Comparison of ENCODE assay signal across 1 cellular context in the genomic region with DNA sequence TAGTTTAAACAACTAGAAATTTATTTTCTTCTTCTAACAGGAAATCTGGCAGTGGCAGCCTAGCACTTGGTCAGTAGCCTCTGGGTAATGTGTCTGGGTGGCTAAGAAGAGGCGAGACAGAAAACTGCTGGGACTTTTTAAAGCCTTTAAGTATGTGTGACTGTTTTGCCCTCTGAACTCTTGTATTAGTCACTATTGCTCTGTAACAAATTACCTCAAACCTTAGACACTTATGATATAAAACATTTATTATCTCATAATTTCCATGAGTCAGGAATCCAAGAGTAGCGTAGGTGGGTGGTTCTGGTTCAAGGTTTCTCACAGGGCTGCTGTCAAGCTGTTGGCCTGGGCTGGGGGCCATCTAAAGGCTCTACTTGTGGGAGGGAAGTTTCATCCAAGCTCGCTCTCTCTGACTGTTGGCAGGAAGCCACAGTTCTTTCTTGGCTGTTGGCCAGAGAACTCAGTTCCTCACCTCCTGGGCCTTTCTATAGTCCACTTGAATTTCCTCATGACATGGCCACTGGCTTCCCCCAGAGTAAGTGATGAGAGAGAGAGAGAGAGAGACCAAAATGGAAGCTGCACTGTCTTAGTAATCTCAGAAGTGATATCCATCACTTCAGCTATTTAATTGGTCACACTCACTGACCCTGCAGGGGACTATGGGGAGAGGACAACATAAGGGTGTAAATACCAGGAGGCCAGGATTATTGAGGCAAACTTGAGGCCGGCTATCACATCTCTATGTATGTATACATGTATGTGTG.
TF ChIP-seq lines count a peak whose summit lies in the region.

No MANE protein-coding gene starts in this region.

TF ChIP-seq in HepG2, 621 proteins besides CTCF, POLR2A, EP300 and RAD21 (continued from another document and continues in another):
- TF ChIP-seq ZBED4 (CRISPR knock-in tag; IDR thresholded peaks at IDR 0.05; ENCODE audit: borderline replicate concordance) (0 out of 2 replicates have a peak, but pooled peaks have one; percentile 22), ZNF276 (CRISPR knock-in tag; IDR thresholded peaks at IDR 0.05; ENCODE audit: low read depth) (no peak), ZNF251 (CRISPR knock-in tag; IDR thresholded peaks at IDR 0.05) (no peak), RFX5 (IDR thresholded peaks at IDR 0.05; ENCODE audit: low read depth, low read length) (no peak), ZNF576 (CRISPR knock-in tag; IDR thresholded peaks at IDR 0.05) (no peak), ZNF136 (CRISPR knock-in tag; IDR thresholded peaks at IDR 0.05; ENCODE audit: low read depth) (no peak), FOXC1 (CRISPR knock-in tag; IDR thresholded peaks at IDR 0.05; ENCODE audit: borderline replicate concordance) (no peak), ZNF234 (CRISPR knock-in tag; conservative IDR thresholded peaks at IDR 0.05) (no peak), HMG20A (CRISPR knock-in tag; IDR thresholded peaks at IDR 0.05; ENCODE audit: borderline replicate concordance) (peak; percentile 41; the same call in 1 of the 2 replicates), ZBTB39 (CRISPR knock-in tag; IDR thresholded peaks at IDR 0.05) (no peak), SKI (IDR thresholded peaks at IDR 0.05; ENCODE audit: partially characterized antibody) (no peak), HDAC2 (CRISPR knock-in tag; IDR thresholded peaks at IDR 0.05) (0 out of 2 replicates have a peak, but pooled peaks have one; percentile 39), ZNF121 (CRISPR knock-in tag; IDR thresholded peaks at IDR 0.05) (no peak), RARA (CRISPR knock-in tag; IDR thresholded peaks at IDR 0.05) (no peak), CENPX (CRISPR knock-in tag; IDR thresholded peaks at IDR 0.05) (no peak), POLR2AphosphoS5 (IDR thresholded peaks at IDR 0.05; ENCODE audit: low read depth, low read length) (no peak), ZSCAN9 (CRISPR knock-in tag; IDR thresholded peaks at IDR 0.05; ENCODE audit: borderline replicate concordance) (peak; percentile 45; the same call in 1 of the 2 replicates), PRMT3 (CRISPR knock-in tag; IDR thresholded peaks at IDR 0.05; ENCODE audit: borderline replicate concordance, low read depth) (no peak), ZNF230 (CRISPR knock-in tag; IDR thresholded peaks at IDR 0.05) (no peak), MYPOP (CRISPR knock-in tag; IDR thresholded peaks at IDR 0.05) (no peak)
- TF ChIP-seq, protein P1, sequence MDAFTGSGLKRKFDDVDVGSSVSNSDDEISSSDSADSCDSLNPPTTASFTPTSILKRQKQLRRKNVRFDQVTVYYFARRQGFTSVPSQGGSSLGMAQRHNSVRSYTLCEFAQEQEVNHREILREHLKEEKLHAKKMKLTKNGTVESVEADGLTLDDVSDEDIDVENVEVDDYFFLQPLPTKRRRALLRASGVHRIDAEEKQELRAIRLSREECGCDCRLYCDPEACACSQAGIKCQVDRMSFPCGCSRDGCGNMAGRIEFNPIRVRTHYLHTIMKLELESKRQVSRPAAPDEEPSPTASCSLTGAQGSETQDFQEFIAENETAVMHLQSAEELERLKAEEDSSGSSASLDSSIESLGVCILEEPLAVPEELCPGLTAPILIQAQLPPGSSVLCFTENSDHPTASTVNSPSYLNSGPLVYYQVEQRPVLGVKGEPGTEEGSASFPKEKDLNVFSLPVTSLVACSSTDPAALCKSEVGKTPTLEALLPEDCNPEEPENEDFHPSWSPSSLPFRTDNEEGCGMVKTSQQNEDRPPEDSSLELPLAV (CRISPR knock-in tag; conservative IDR thresholded peaks at IDR 0.05; ENCODE audit: low read depth): no peak
- TF ChIP-seq, protein P2, sequence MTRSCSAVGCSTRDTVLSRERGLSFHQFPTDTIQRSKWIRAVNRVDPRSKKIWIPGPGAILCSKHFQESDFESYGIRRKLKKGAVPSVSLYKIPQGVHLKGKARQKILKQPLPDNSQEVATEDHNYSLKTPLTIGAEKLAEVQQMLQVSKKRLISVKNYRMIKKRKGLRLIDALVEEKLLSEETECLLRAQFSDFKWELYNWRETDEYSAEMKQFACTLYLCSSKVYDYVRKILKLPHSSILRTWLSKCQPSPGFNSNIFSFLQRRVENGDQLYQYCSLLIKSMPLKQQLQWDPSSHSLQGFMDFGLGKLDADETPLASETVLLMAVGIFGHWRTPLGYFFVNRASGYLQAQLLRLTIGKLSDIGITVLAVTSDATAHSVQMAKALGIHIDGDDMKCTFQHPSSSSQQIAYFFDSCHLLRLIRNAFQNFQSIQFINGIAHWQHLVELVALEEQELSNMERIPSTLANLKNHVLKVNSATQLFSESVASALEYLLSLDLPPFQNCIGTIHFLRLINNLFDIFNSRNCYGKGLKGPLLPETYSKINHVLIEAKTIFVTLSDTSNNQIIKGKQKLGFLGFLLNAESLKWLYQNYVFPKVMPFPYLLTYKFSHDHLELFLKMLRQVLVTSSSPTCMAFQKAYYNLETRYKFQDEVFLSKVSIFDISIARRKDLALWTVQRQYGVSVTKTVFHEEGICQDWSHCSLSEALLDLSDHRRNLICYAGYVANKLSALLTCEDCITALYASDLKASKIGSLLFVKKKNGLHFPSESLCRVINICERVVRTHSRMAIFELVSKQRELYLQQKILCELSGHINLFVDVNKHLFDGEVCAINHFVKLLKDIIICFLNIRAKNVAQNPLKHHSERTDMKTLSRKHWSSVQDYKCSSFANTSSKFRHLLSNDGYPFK (CRISPR knock-in tag; IDR thresholded peaks at IDR 0.05; ENCODE audit: borderline replicate concordance): no peak
- TF ChIP-seq, protein P3, sequence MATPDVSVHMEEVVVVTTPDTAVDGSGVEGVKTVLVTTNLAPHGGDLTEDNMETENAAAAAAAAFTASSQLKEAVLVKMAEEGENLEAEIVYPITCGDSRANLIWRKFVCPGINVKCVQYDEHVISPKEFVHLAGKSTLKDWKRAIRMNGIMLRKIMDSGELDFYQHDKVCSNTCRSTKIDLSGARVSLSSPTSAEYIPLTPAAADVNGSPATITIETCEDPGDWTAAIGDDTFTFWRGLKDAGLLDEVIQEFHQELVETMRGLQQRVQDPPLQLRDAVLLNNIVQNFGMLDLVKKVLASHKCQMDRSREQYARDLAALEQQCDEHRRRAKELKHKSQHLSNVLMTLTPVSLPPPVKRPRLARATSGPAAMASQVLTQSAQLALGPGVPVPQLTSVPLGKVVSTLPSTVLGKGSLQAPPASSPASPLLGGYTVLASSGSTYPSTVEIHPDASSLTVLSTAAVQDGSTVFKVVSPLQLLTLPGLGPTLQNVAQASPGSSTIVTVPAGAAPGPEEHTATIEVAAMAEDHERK (CRISPR knock-in tag; IDR thresholded peaks at IDR 0.05; ENCODE audit: low read depth): no peak
- TF ChIP-seq, protein P4, sequence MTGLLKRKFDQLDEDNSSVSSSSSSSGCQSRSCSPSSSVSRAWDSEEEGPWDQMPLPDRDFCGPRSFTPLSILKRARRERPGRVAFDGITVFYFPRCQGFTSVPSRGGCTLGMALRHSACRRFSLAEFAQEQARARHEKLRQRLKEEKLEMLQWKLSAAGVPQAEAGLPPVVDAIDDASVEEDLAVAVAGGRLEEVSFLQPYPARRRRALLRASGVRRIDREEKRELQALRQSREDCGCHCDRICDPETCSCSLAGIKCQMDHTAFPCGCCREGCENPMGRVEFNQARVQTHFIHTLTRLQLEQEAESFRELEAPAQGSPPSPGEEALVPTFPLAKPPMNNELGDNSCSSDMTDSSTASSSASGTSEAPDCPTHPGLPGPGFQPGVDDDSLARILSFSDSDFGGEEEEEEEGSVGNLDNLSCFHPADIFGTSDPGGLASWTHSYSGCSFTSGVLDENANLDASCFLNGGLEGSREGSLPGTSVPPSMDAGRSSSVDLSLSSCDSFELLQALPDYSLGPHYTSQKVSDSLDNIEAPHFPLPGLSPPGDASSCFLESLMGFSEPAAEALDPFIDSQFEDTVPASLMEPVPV (CRISPR knock-in tag; IDR thresholded peaks at IDR 0.05): no peak
- TF ChIP-seq, protein P5, sequence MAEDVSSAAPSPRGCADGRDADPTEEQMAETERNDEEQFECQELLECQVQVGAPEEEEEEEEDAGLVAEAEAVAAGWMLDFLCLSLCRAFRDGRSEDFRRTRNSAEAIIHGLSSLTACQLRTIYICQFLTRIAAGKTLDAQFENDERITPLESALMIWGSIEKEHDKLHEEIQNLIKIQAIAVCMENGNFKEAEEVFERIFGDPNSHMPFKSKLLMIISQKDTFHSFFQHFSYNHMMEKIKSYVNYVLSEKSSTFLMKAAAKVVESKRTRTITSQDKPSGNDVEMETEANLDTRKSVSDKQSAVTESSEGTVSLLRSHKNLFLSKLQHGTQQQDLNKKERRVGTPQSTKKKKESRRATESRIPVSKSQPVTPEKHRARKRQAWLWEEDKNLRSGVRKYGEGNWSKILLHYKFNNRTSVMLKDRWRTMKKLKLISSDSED (CRISPR knock-in tag; IDR thresholded peaks at IDR 0.05): no peak
